Comparison of ENCODE assay signal across 7 cellular contexts in genomic region chr1:62912028-62912638, GRCh38.
DNase-seq lines count a peak whose midpoint lies in the region; ATAC-seq and TF ChIP-seq lines count a peak whose summit lies in the region.

No MANE protein-coding gene starts in this region.

- TF ChIP-seq CTCF in GM12873 (IDR thresholded peaks at IDR 0.05; ENCODE audit: insufficient read depth, low read depth, low read length, missing control alignments): peak; percentile 74
- peak; percentile 68 for TF ChIP-seq CTCF in LNCaP clone FGC (IDR thresholded peaks at IDR 0.05; ENCODE audit: control insufficient read depth, extremely low read depth, insufficient read depth)
- TF ChIP-seq CTCF in psoas muscle (IDR thresholded peaks at IDR 0.05): peak; percentile 26

- H3K4me1 ChIP-seq in psoas muscle: no peaks in the 10 kb centered on the region

- DNase-seq in LNCaP clone FGC (ENCODE audit: low read depth): no peak
- peak; percentile 0 to 28 for DNase-seq in dermis microvascular lymphatic vessel endothelial cell (ENCODE audit: low read depth in 2 of 2)
- DNase-seq in psoas muscle: no peak
- DNase-seq in G401 (ENCODE audit: low spot score): no peak
- DNase-seq in NCI-H2171 (lab: John Stamatoyannopoulos, UW): no peak

- in situ Hi-C loops in G401 (cut with HindIII; ENCODE audit: low sequenced_read_pairs): no loop called here

- H3K9me3 ChIP-seq in psoas muscle: no peaks in the 10 kb centered on the region

- H3K4me3 ChIP-seq in LNCaP clone FGC (ENCODE audit: low read depth, low read length) (no peak overlapping the region), psoas muscle (no peak overlapping the region)

- no peaks in the 10 kb centered on the region for H3K36me3 ChIP-seq in psoas muscle (ENCODE audit: insufficient read depth in 1 of 2, low read depth in 1 of 2)

- intact Hi-C loops in psoas muscle (cut with DNase I): no loop called here

- ATAC-seq in psoas muscle: no peak
- no peak for ATAC-seq in HG03460 (IDR thresholded peaks at IDR 0.05; ENCODE audit: unreplicated experiment)

- no peaks in the 10 kb centered on the region for H3K27me3 ChIP-seq in psoas muscle (ENCODE audit: insufficient read depth in 3 of 3, low read length in 2 of 3)

- no peak overlapping the region for H3K27ac ChIP-seq in psoas muscle

Comparison
In these comparisons a context has a peak if more than half of its experiments do, and no peak if none do; other contexts are left out.
1. DNase-seq: peak in dermis microvascular lymphatic vessel endothelial cell (2 of 2); none in LNCaP clone FGC (single experiment), psoas muscle (0 of 2), G401 (single experiment) and NCI-H2171 (single experiment).
2. Peak in every context shown above with its lines, with median percentiles within 50 percentile points of each other: CTCF ChIP-seq.